Comparison of ENCODE assay signal across 1 cellular context in genomic region chr9:109033941-109034700, GRCh38.
TF ChIP-seq lines count a peak whose summit lies in the region.

No MANE protein-coding gene starts in this region.

TF ChIP-seq in IMR-90, 13 proteins besides CTCF, POLR2A, EP300 and RAD21:
- TF ChIP-seq SMC3 (IDR thresholded peaks at IDR 0.05; ENCODE audit: low read depth, low read length), result no peak
- no peak for TF ChIP-seq USF2 (IDR thresholded peaks at IDR 0.05; ENCODE audit: low read depth, low read length)
- TF ChIP-seq CEBPB (IDR thresholded peaks at IDR 0.05; ENCODE audit: low read depth, low read length), result 0 out of 2 replicates have a peak, but pooled peaks have one; percentile 1
TF ChIP-seq in IMR-90: peak in this region for 1.
